21 cellular contexts compared by ENCODE assay signal in genomic region chr17:61140386-61140785, GRCh38.
DNase-seq lines count a peak whose midpoint lies in the region; ATAC-seq, FAIRE-seq and TF ChIP-seq lines count a peak whose summit lies in the region.
"Had no signal": no experiment of that assay in that cellular context is flagged by ENCODE, and none has a peak within 500 bp of the region (broad histone marks: within the 10 kb centered on the region; RNA-seq: fewer than 3 reads in every experiment).

No MANE protein-coding gene starts in this region.

- TF ChIP-seq CTCF in CD8-positive, alpha-beta T cell (IDR thresholded peaks at IDR 0.05), result no peak
- no peak for TF ChIP-seq CTCF in SK-N-SH (IDR thresholded peaks at IDR 0.05)
- no peak for TF ChIP-seq CTCF in kidney (IDR thresholded peaks at IDR 0.05; ENCODE audit: borderline replicate concordance, extremely low read depth, insufficient read depth)
- no peak for TF ChIP-seq CTCF in neutrophil (IDR thresholded peaks at IDR 0.05)

- no peaks in the 10 kb centered on the region for H3K79me2 ChIP-seq in SK-N-SH (ENCODE audit: insufficient read depth)

- H3K9ac ChIP-seq in SK-N-SH (no peak overlapping the region), kidney (ENCODE audit: low read length in 2 of 2) (no peak overlapping the region)
- H3K9ac ChIP-seq: KMS-11 had no signal

- H3K9me3 Mint-ChIP-seq in CD8-positive, alpha-beta T cell, result no peaks in the 10 kb centered on the region

- peaks cover 40% of the 10 kb centered on the region for H3K4me1 Mint-ChIP-seq in CD8-positive, alpha-beta T cell (ENCODE audit: low read depth)

- no peak for ATAC-seq in CD8-positive, alpha-beta T cell
- ATAC-seq: GM12878 had no signal

- H3F3A ChIP-seq in SK-N-SH (replicated peaks; ENCODE audit: insufficient read depth), result peaks cover 53% of the 10 kb centered on the region

- POLR2A ChIA-PET in CD8-positive, alpha-beta T cell (lab: Charles Lee), result interaction anchor here (0.7 to 1.0 kb wide), 2 partner anchors 18 to 98 kb away, joined by 3 read pairs; no protein-coding TSS in a partner anchor
- POLR2A ChIA-PET in SK-N-SH (lab: Yijun Ruan, JAX), result interaction anchor here (1.2 kb wide), 1 partner anchor 9 kb away, joined by 3 read pairs; no protein-coding TSS in a partner anchor

- CTCF ChIA-PET in CD8-positive, alpha-beta T cell (lab: Charles Lee), result no interaction called here
- CTCF ChIA-PET in SK-N-SH (lab: Yijun Ruan, JAX), result interaction anchor here (0.6 to 2.2 kb wide), 3 partner anchors 169 to 436 kb away, joined by 3 to 8 read pairs (median 3); no protein-coding TSS in a partner anchor

- H3K36me3 ChIP-seq in CD8-positive, alpha-beta T cell (ENCODE audit: insufficient read depth, low read length), result no peaks in the 10 kb centered on the region
- H3K36me3 ChIP-seq in SK-N-SH (replicated peaks in 1 of 2; ENCODE audit: control insufficient read depth in 1 of 2, insufficient read depth in 2 of 2, low read length in 1 of 2) (no peaks in the 10 kb centered on the region), kidney (ENCODE audit: control insufficient read depth in 1 of 2, insufficient read depth in 2 of 2, low read length in 2 of 2) (no peaks in the 10 kb centered on the region), neutrophil (no peaks in the 10 kb centered on the region)

- H3K27ac Mint-ChIP-seq in CD8-positive, alpha-beta T cell, result peak overlapping the region; percentile 42
- H3K27ac Mint-ChIP-seq: B cell had no signal

- no peaks in the 10 kb centered on the region for H3K9me2 ChIP-seq in SK-N-SH

- no peaks in the 10 kb centered on the region for H3K27me3 Mint-ChIP-seq in CD8-positive, alpha-beta T cell (ENCODE audit: low read depth)
- H3K27me3 Mint-ChIP-seq: B cell had no signal

- H3K27ac ChIP-seq in CD8-positive, alpha-beta T cell (ENCODE audit: low read depth, low read length), result no peak overlapping the region
- H3K27ac ChIP-seq in SK-N-SH (ENCODE audit: low read depth in 2 of 2, low read length in 1 of 2), result peak overlapping the region; percentile 44 to 58; a peak in 3 of 4 replicates
- peak overlapping the region in 1 of 2 donors; percentile 1 for H3K27ac ChIP-seq in kidney (ENCODE audit: low read depth in 2 of 2, low read length in 2 of 2)
- peak overlapping the region; percentile 78 for H3K27ac ChIP-seq in neutrophil
- H3K27ac ChIP-seq: KMS-11 had no signal

- no peaks in the 10 kb centered on the region for H4K20me1 ChIP-seq in SK-N-SH (ENCODE audit: insufficient read depth)

- H3K4me3 Mint-ChIP-seq in CD8-positive, alpha-beta T cell, result no peak overlapping the region
- H3K4me3 Mint-ChIP-seq: B cell had no signal

- no peak for TF ChIP-seq RAD21 in SK-N-SH (IDR thresholded peaks at IDR 0.05; ENCODE audit: low read length)

- H2AFZ ChIP-seq in SK-N-SH (ENCODE audit: low read depth), result no peak overlapping the region

- no peak overlapping the region for H3K4me2 ChIP-seq in SK-N-SH
- H3K4me2 ChIP-seq: KMS-11 had no signal

- FAIRE-seq in kidney (lab: Jason Lieb, UNC), result peak; percentile 11
- FAIRE-seq: G401.6, GM12878 had no signal

- no peak for TF ChIP-seq EP300 in SK-N-SH (IDR thresholded peaks at IDR 0.05; ENCODE audit: borderline replicate concordance in 1 of 2, low read depth in 1 of 2, low read length in 1 of 2)

- no peak overlapping the region for H3K4me3 ChIP-seq in CD8-positive, alpha-beta T cell (ENCODE audit: low read depth, low read length)
- H3K4me3 ChIP-seq in SK-N-SH (ENCODE audit: low read depth in 2 of 2, low read length in 1 of 2) (no peak overlapping the region), kidney (ENCODE audit: low read length in 2 of 2) (no peak overlapping the region), neutrophil (ENCODE audit: low read depth in 1 of 2, low read length in 1 of 2) (no peak overlapping the region)
- H3K4me3 ChIP-seq: GM12878 had no signal

- no peaks in the 10 kb centered on the region for H3K36me3 Mint-ChIP-seq in CD8-positive, alpha-beta T cell

- no peak for DNase-seq in CD8-positive, alpha-beta T cell
- DNase-seq in SK-N-SH (no peak), kidney (no peak), HuH-7 (ENCODE audit: low spot score) (no peak), HPDE6-E6E7 (ENCODE audit: extremely low spot score) (no peak), NCI-H128 (lab: John Stamatoyannopoulos, UW; ENCODE audit: unreplicated experiment) (no peak)
- DNase-seq: DND-41; GOT3; NCI-H1048; NCI-H1694; NCI-H2227 treated with DMSO at 0.1 percent for 48 hours; NCI-H524 treated with DMSO at 0.1 percent for 48 hours; NK-92 treated with Interleukin-12 subunit alpha and Interleukin-12 subunit beta, amount 100 ng/mL, for 24 hours; OCI-M1; RPMI8226; SIG-M5 had no signal

- peaks cover 23% of the 10 kb centered on the region for H3K4me1 ChIP-seq in CD8-positive, alpha-beta T cell (ENCODE audit: insufficient read depth, low read length)
- H3K4me1 ChIP-seq in SK-N-SH (ENCODE audit: control insufficient read depth in 1 of 2, insufficient read depth in 2 of 2, low read depth in 1 of 2, low read length in 1 of 2) (peaks cover 43 to 44% of the 10 kb centered on the region in 2 experiments), kidney (ENCODE audit: control insufficient read depth in 1 of 2, insufficient read depth in 1 of 2, low read depth in 1 of 2, low read length in 2 of 2) (peaks cover 0 to 10% of the 10 kb centered on the region in 2 donors), neutrophil (ENCODE audit: control insufficient read depth in 1 of 2, insufficient read depth in 1 of 2, low read depth in 1 of 2, low read length in 1 of 2) (peaks cover 33 to 41% of the 10 kb centered on the region in 2 experiments)

- intact Hi-C loops in CD8-positive, alpha-beta T cell (cut with DNase I, micrococcal nuclease), result no loop called here
- intact Hi-C loops in kidney (cut with DNase I), result no loop called here

- H3K9me3 ChIP-seq in CD8-positive, alpha-beta T cell (ENCODE audit: low read length), result no peaks in the 10 kb centered on the region
- H3K9me3 ChIP-seq in SK-N-SH (no peaks in the 10 kb centered on the region), kidney (ENCODE audit: control insufficient read depth in 1 of 2, low read length in 2 of 2) (no peaks in the 10 kb centered on the region), neutrophil (no peaks in the 10 kb centered on the region)

- H3K27me3 ChIP-seq in CD8-positive, alpha-beta T cell (ENCODE audit: insufficient read depth, low read length), result no peaks in the 10 kb centered on the region
- no peaks in the 10 kb centered on the region for H3K27me3 ChIP-seq in SK-N-SH (ENCODE audit: insufficient read depth)
- H3K27me3 ChIP-seq in neutrophil, result no peaks in the 10 kb centered on the region

TF ChIP-seq in SK-N-SH, 30 proteins besides CTCF, POLR2A, EP300 and RAD21:
- TF ChIP-seq TEAD4 (IDR thresholded peaks at IDR 0.05; ENCODE audit: borderline replicate concordance, insufficient read depth) (no peak), RCOR1 (IDR thresholded peaks at IDR 0.05; ENCODE audit: low read length) (peak; percentile 51; the same call in 1 of the 2 replicates)
TF ChIP-seq in SK-N-SH: peak in this region for 1.
